ENCODE assay signal across 6 cellular contexts in the genomic region with DNA sequence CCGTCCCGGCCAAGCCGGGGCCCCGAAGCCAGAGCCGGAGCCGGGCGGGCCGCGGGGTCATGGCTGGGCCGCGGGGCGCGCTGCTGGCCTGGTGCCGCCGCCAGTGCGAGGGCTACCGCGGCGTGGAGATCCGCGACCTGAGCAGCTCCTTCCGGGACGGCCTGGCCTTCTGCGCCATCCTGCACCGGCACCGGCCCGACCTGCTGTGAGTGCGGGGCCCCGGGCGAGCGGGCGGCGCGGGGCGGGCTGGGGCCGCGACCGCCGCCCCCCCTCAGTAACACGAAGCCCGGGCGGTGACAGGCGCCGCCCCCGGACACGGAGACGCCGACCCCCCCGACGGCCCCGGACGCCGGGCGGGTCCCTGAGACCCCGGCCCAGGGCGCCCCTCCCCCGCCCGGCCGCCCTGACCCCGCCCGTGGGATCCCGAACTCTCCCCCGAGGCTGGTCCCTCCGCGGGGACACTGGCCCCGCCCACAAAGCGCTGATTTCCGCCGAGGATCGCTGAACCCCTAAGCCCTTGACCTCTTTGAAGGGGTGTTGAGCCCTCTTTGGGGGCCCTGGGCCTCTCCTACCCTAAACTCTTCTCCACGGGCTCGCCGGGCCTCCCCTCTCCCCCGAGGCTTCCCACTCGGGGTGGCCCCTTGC. TPM values are rescaled to one million over a fixed set of nuclear protein-coding genes. Genes with fewer than 3 reads are reported as not detected.
DNase-seq lines count a peak whose midpoint lies in the region; TF ChIP-seq lines count a peak whose summit lies in the region.

No MANE protein-coding gene starts in this region.

- H3K27ac ChIP-seq in caudate nucleus (ENCODE audit: low read depth, low read length) (peak overlapping the region; percentile 67), osteoblast (ENCODE audit: low read depth, low read length) (peak overlapping the region; percentile 68)

- peaks cover 49% of the 10 kb centered on the region for H3K79me2 ChIP-seq in osteoblast (ENCODE audit: insufficient read depth, low read length)

- no peaks in the 10 kb centered on the region for H3K27me3 ChIP-seq in osteoblast (ENCODE audit: insufficient read depth, low read length)

- no peaks in the 10 kb centered on the region for H3K9me3 ChIP-seq in osteoblast (ENCODE audit: low read depth, low read length)

- H3K36me3 ChIP-seq in osteoblast (ENCODE audit: insufficient read depth, low read length) = no peaks in the 10 kb centered on the region

- H4K20me1 ChIP-seq in osteoblast (ENCODE audit: insufficient read depth, low read length) = peaks cover 15% of the 10 kb centered on the region

- H3K4me1 ChIP-seq in osteoblast (ENCODE audit: insufficient read depth, low read length) = peaks cover 33% of the 10 kb centered on the region

- H3K4me2 ChIP-seq in osteoblast (ENCODE audit: insufficient read depth, low read length) = peak overlapping the region; percentile 92

- peak overlapping the region; percentile 85 for H3K4me3 ChIP-seq in osteoblast (ENCODE audit: insufficient read depth, low read length)

- H2AFZ ChIP-seq in osteoblast (ENCODE audit: low read length) = peak overlapping the region; percentile 59

- TF ChIP-seq CTCF in osteoblast (IDR thresholded peaks at IDR 0.05; ENCODE audit: extremely low read depth, low read depth, low read length) = no peak

- DNase-seq in GM19238 (ENCODE audit: insufficient read length, low spot score) (peak; percentile 63), NAMALWA (ENCODE audit: low spot score) (peak; percentile 38), caudate nucleus (lab: John Stamatoyannopoulos, UW) (peak in 1 of 61 donors; percentile 51), osteoblast (ENCODE audit: insufficient read length, low spot score, missing footprints) (peak; percentile 80), G401 (ENCODE audit: low spot score) (no peak), NCI-H2107 treated with DMSO at 0.1 percent for 48 hours (lab: John Stamatoyannopoulos, UW; ENCODE audit: unreplicated experiment) (no peak)

- in situ Hi-C loops in G401 (cut with HindIII; ENCODE audit: low sequenced_read_pairs) = no loop called here

RNA-seq across cellular contexts. Expression of gene MICALL1, which starts 0.4 kb away (rescaled TPM):
- 29.5 and 36.9 TPM in 2 replicates for total RNA-seq in osteoblast
- total RNA-seq in G401 (2014; rRNA removed; shearing (Covaris generic)) = 20.4 and 27.6 TPM in 2 replicates

RNA-seq across cellular contexts. Expression of gene C22orf23, which starts 46.9 kb away (rescaled TPM):
- 0.29 and 0.72 TPM in 2 replicates for total RNA-seq in osteoblast
- not detected in 2 replicates for total RNA-seq in G401 (2014; rRNA removed; shearing (Covaris generic))

RNA-seq across cellular contexts. Expression of gene POLR2F, which starts 47.0 kb away (rescaled TPM):
- total RNA-seq in osteoblast = 14.8 and 18.6 TPM in 2 replicates
- 225 and 303 TPM in 2 replicates for total RNA-seq in G401 (2014; rRNA removed; shearing (Covaris generic))

RNA-seq across cellular contexts. Expression of gene EIF3L, which starts 57.3 kb away (rescaled TPM):
- 280 and 330 TPM in 2 replicates for total RNA-seq in osteoblast
- total RNA-seq in G401 (2014; rRNA removed; shearing (Covaris generic)) = 595 and 685 TPM in 2 replicates

Comparison
In these comparisons a context has a peak if more than half of its experiments do, and no peak if none do; other contexts are left out.
1. DNase-seq: peak in GM19238 (single experiment), NAMALWA (single experiment) and osteoblast (single experiment); none in G401 (single experiment) and NCI-H2107 treated with DMSO at 0.1 percent for 48 hours (single experiment).
2. RNA of gene POLR2F, which starts 47.0 kb away (total RNA-seq): 225 to 303 TPM in G401; 14.8 to 18.6 TPM in osteoblast; every median in the first group is over 10 times any median in the second.